In genomic region chr1:198270421-198270820, GRCh38 we compare ENCODE assay signal across 23 cellular contexts.
DNase-seq lines count a peak whose midpoint lies in the region; ATAC-seq and TF ChIP-seq lines count a peak whose summit lies in the region.
"Had no signal": no experiment of that assay in that cellular context is flagged by ENCODE, and none has a peak within 500 bp of the region (broad histone marks: within the 10 kb centered on the region; RNA-seq: fewer than 3 reads in every experiment).

No MANE protein-coding gene starts in this region.

- no peaks in the 10 kb centered on the region for H3K27me3 ChIP-seq in left ventricle myocardium inferior (ENCODE audit: low read depth)

- H3K36me3 ChIP-seq in left ventricle myocardium inferior (no peaks in the 10 kb centered on the region), HEK293 (ENCODE audit: control insufficient read depth in 2 of 2, insufficient read depth in 1 of 2, low read length in 2 of 2) (peaks cover 0 to 4% of the 10 kb centered on the region in 2 experiments; a peak in 1 of 3 replicates)

- DNase-seq in left ventricle myocardium inferior, result no peak
- DNase-seq in Right ventricle myocardium inferior (ENCODE audit: missing footprints), result no peak
- DNase-seq in dermis blood vessel endothelial cell, result peak; percentile 27
- no peak for DNase-seq in immature natural killer cell
- DNase-seq: C1 segment of cervical spinal cord; CD4-positive, alpha-beta memory T cell; COR-L47; DMS53; NCI-H1048; NCI-H1417; NCI-H1694 treated with DMSO at 0.1 percent for 48 hours; NCI-H2081; NCI-H2227 treated with DMSO at 0.1 percent for 48 hours; NCI-H510A; NCI-H69; RPMI8226; SHP77 treated with DMSO at 0.1 percent for 48 hours; SW 1271 had no signal

- no peak overlapping the region for H3K27ac Mint-ChIP-seq in immature natural killer cell
- H3K27ac Mint-ChIP-seq: CD4-positive, alpha-beta memory T cell had no signal

- H3K9me3 Mint-ChIP-seq in immature natural killer cell, result no peaks in the 10 kb centered on the region
- H3K9me3 Mint-ChIP-seq: CD4-positive, alpha-beta memory T cell had no signal

- TF ChIP-seq CTCF in left ventricle myocardium inferior (IDR thresholded peaks at IDR 0.05; ENCODE audit: borderline replicate concordance), result no peak
- no peak for TF ChIP-seq CTCF in HEK293 (tag by site-specific recombination; IDR thresholded peaks at IDR 0.05)

- no peak overlapping the region for H3K4me3 Mint-ChIP-seq in immature natural killer cell
- H3K4me3 Mint-ChIP-seq: CD4-positive, alpha-beta memory T cell had no signal

- ATAC-seq in Right ventricle myocardium inferior, result no peak
- ATAC-seq in GM18517 (IDR thresholded peaks at IDR 0.05; ENCODE audit: unreplicated experiment), result no peak
- no peak for ATAC-seq in GM19023 (IDR thresholded peaks at IDR 0.05; ENCODE audit: unreplicated experiment)
- ATAC-seq: HCT116 had no signal

- peaks cover 3 to 24% of the 10 kb centered on the region in 2 donors for H3K4me1 Mint-ChIP-seq in immature natural killer cell

- H3K36me3 Mint-ChIP-seq in immature natural killer cell, result no peaks in the 10 kb centered on the region

- intact Hi-C loops in left ventricle myocardium inferior (cut with micrococcal nuclease), result loop anchor here (10.0 kb wide), 1 partner anchor 116 kb away; the partner anchor contains the start of gene NEK7
- intact Hi-C loops in Right ventricle myocardium inferior (cut with DNase I), result no loop called here

- H3K27me3 Mint-ChIP-seq in immature natural killer cell (ENCODE audit: low read depth in 3 of 3), result no peaks in the 10 kb centered on the region
- H3K27me3 Mint-ChIP-seq: CD4-positive, alpha-beta memory T cell had no signal

- H3K4me1 ChIP-seq in left ventricle myocardium inferior (peaks cover 95% of the 10 kb centered on the region), HEK293 (ENCODE audit: control insufficient read depth, insufficient read depth, low read length) (peaks cover 3% of the 10 kb centered on the region; the same call in 1 of the 2 replicates)

- CTCF ChIA-PET in HEK293 (lab: Yijun Ruan, JAX), result interaction anchor here (0.6 kb wide), 1 partner anchor 724 kb away, joined by 4 read pairs; no protein-coding TSS in a partner anchor

- H3K27ac ChIP-seq in left ventricle myocardium inferior (replicated peaks) (peak overlapping the region; percentile 88), HEK293 (ENCODE audit: extremely low read depth, low read depth, low read length) (no peak overlapping the region)
- H3K27ac ChIP-seq: KMS-11 had no signal

- H3K4me3 ChIP-seq in left ventricle myocardium inferior (no peak overlapping the region), HEK293 (ENCODE audit: low read depth, low read length) (no peak overlapping the region)

- H3K9me3 ChIP-seq in left ventricle myocardium inferior (replicated peaks) (no peaks in the 10 kb centered on the region), HEK293 (ENCODE audit: control insufficient read depth, insufficient read depth, low read depth, low read length) (no peaks in the 10 kb centered on the region)

- POLR2A ChIA-PET in HEK293 (lab: Yijun Ruan, JAX), result no interaction called here

TF ChIP-seq in HEK293, 187 proteins besides CTCF, POLR2A, EP300 and RAD21:
- TF ChIP-seq OVOL3 (tag by site-specific recombination; IDR thresholded peaks at IDR 0.05) (no peak), SCRT2 (tag by site-specific recombination; IDR thresholded peaks at IDR 0.05) (0 out of 2 replicates have a peak, but pooled peaks have one; percentile 20)
TF ChIP-seq in HEK293: peak in this region for 1.
